ENCODE assay signal across 14 cellular contexts in the genomic region with DNA sequence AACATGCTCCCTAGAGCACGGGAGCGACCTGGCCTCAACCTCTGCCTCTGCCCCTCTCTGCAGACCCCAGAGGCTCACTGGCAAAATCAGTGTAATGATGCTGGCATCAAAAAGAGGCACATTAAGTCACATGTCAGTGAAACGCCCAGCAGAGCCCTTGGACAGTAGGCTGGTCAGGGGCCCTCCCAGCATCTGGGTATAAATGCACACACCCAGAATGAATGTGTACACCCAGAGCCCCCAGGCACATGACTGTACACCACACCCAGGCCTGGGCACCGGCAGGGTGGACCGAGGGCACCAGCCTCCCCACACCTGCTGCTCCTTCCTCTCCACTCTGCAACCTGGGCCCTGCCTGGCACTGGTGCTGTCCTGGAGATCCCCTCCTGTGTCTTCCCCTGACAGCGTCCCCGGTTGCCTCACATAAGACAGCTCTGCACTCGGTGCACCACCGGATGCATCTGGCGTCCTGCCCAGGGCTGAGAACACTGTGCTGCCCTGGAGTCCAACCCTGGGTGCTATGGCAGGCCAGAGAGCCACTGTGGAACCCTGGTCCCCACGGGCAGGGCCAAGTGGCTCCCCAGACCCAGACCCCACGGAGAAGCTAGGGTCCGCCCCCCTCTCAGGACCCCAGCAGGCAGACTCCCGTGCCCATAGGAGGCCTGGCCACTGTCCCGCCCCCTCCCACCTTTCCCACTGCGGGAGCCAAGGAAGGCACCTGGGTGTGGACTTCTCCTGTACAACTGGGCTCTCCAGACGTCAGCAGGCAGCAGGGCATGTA. TPM values are rescaled to one million over a fixed set of nuclear protein-coding genes. Genes with fewer than 3 reads are reported as not detected.
DNase-seq lines count a peak whose midpoint lies in the region; ATAC-seq and TF ChIP-seq lines count a peak whose summit lies in the region.
"Had no signal": no experiment of that assay in that cellular context is flagged by ENCODE, and none has a peak within 500 bp of the region (broad histone marks: within the 10 kb centered on the region; RNA-seq: fewer than 3 reads in every experiment).

No MANE protein-coding gene starts in this region.

- no peak for TF ChIP-seq CTCF in foreskin keratinocyte (conservative IDR thresholded peaks at IDR 0.05)
- no peak for TF ChIP-seq CTCF in prostate gland (IDR thresholded peaks at IDR 0.05)

- WGBS in prostate gland = 34% methylated on average over 17 of the region's 17 CpGs

- H3K4me3 ChIP-seq in prostate gland (no peak overlapping the region), HAP-1 (no peak overlapping the region)
- H3K4me3 ChIP-seq: suprapubic skin had no signal

- H3K27ac ChIP-seq in foreskin keratinocyte (no peak overlapping the region), prostate gland (no peak overlapping the region)
- H3K27ac ChIP-seq: suprapubic skin had no signal

- ATAC-seq in foreskin keratinocyte (peak; percentile 15), GM19023 (IDR thresholded peaks at IDR 0.05; ENCODE audit: unreplicated experiment) (no peak)
- ATAC-seq: left colon had no signal

- H3K4me1 ChIP-seq in foreskin keratinocyte (no peaks in the 10 kb centered on the region), prostate gland (replicated peaks) (no peaks in the 10 kb centered on the region), HAP-1 (no peaks in the 10 kb centered on the region)

- no peaks in the 10 kb centered on the region for H3K9me3 ChIP-seq in prostate gland
- H3K9me3 ChIP-seq in HAP-1 = no peaks in the 10 kb centered on the region
- H3K9me3 ChIP-seq: suprapubic skin had no signal

- DNase-seq in SHP77 (lab: John Stamatoyannopoulos, UW) = peak; percentile 37 to 53
- DNase-seq in SHP77 treated with DMSO at 0.1 percent for 48 hours (lab: John Stamatoyannopoulos, UW) = no peak
- peak; percentile 82 for DNase-seq in RPMI8226
- no peak for DNase-seq in foreskin keratinocyte
- peak; percentile 44 for DNase-seq in prostate gland (ENCODE audit: low spot score)
- no peak for DNase-seq in HAP-1 (ENCODE audit: low spot score in 2 of 2)
- DNase-seq in pons (ENCODE audit: low spot score) = no peak
- DNase-seq: ACHN; activated CD4-positive, alpha-beta T cell treated with anti-CD3 and anti-CD28 coated beads for 1 hour; left colon; NCI-H2171; occipital lobe had no signal

- TF ChIP-seq POLR2A in prostate gland (IDR thresholded peaks at IDR 0.05) = no peak

- H3K36me3 ChIP-seq in prostate gland = no peaks in the 10 kb centered on the region
- no peaks in the 10 kb centered on the region for H3K36me3 ChIP-seq in HAP-1 (replicated peaks)
- H3K36me3 ChIP-seq: suprapubic skin had no signal

- intact Hi-C loops in prostate gland (cut with DNase I) = no loop called here

- H3K27me3 ChIP-seq in foreskin keratinocyte (peaks cover 26% of the 10 kb centered on the region), prostate gland (replicated peaks; ENCODE audit: insufficient read depth) (no peaks in the 10 kb centered on the region), HAP-1 (ENCODE audit: low read depth) (peaks cover 7% of the 10 kb centered on the region)

- in situ Hi-C loops in HAP-1 (cut with MboI; ENCODE audit: low sequenced_read_pairs) = no loop called here

RNA-seq across cellular contexts. Expression of gene RASGEF1A, which starts 6.7 kb away (rescaled TPM):
- total RNA-seq in foreskin keratinocyte = 8.2 and 10.1 TPM in 2 replicates
- polyA plus RNA-seq in foreskin keratinocyte = 4.7 and 5.8 TPM in 2 replicates
- 1 to 10 TPM; 4.3 to 9.3 TPM for total RNA-seq in prostate gland

Comparison
In these comparisons a context has a peak if more than half of its experiments do, and no peak if none do; other contexts are left out.
1. DNase-seq: peak in SHP77 (2 of 2), RPMI8226 (single experiment) and prostate gland (single experiment); none in SHP77 treated with DMSO at 0.1 percent for 48 hours (single experiment), foreskin keratinocyte (0 of 2), HAP-1 (0 of 2) and pons (single experiment).